In the genomic region with DNA sequence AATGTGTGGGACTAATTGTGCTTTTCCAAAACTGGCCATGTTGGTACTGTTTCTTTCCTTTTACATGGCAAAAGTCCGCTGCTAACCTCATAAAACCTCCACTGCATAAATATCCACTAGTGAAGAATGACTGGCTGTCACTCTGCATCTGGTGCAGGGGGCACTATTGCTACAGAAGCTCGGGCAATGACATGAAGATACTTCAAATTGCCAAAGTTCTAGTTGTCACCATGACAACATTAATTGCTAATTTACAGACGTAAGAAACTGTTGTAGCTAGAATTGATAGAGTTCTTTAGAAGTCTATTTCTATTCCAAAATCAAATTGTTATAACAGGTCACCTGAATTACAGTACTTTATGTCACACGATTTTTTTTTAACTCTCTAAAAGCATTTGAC, we compare ENCODE assay signal across 8 cellular contexts. TPM values are rescaled to one million over a fixed set of nuclear protein-coding genes. Genes with fewer than 3 reads are reported as not detected.
DNase-seq lines count a peak whose midpoint lies in the region; ATAC-seq, FAIRE-seq and TF ChIP-seq lines count a peak whose summit lies in the region.

No MANE protein-coding gene starts in this region.

- peaks cover 16% of the 10 kb centered on the region for H3K79me2 ChIP-seq in HepG2 (ENCODE audit: insufficient read depth, low read length)

- no peak overlapping the region; a peak in 1 of 22 replicates for H3K9ac ChIP-seq in BLaER1 treated with 17β-estradiol and CSF1 and Interleukin-3, amounts not matched to agents 10 nM and 100 nM
- no peak overlapping the region for H3K9ac ChIP-seq in HUES48 (ENCODE audit: low read depth, low read length)
- H3K9ac ChIP-seq in HepG2 (ENCODE audit: insufficient read depth, low read depth, low read length), result peak overlapping the region; percentile 93; the same call in 1 of the 2 replicates

- H3K27me3 Mint-ChIP-seq in WTC11 (ENCODE audit: low read depth), result peaks cover 12% of the 10 kb centered on the region

- peak overlapping the region in 9 of 11 experiments; percentile 81 to 97 (median 91); a peak in 14 of 22 replicates for H3K4me2 ChIP-seq in BLaER1 treated with 17β-estradiol and CSF1 and Interleukin-3, amounts not matched to agents 10 nM and 100 nM
- peak overlapping the region; percentile 96 for H3K4me2 ChIP-seq in HepG2 (ENCODE audit: low read depth, low read length)

- in situ Hi-C loops in HepG2 (cut with HindIII; ENCODE audit: extremely low pct_ligation_motif_present, low pct_unique_long_range_greater_than_20kb), result no loop called here

- FAIRE-seq in HepG2 (lab: Jason Lieb, UNC), result peak; percentile 21

- TF ChIP-seq CTCF in WTC11 (IDR thresholded peaks at IDR 0.05) (no peak), HepG2 (CRISPR knock-in tag; IDR thresholded peaks at IDR 0.05) (peak; percentile 76)

- no peak overlapping the region for H3K4me3 ChIP-seq in BLaER1 treated with 17β-estradiol and CSF1 and Interleukin-3, amounts not matched to agents 10 nM and 100 nM
- H3K4me3 ChIP-seq in HUES48 (ENCODE audit: low read depth, low read length) (peak overlapping the region; percentile 76), HepG2 (replicated peaks in 1 of 3; ENCODE audit: insufficient read depth in 1 of 3, low read depth in 2 of 3, low read length in 3 of 3) (peak overlapping the region in 2 of 3 experiments; percentile 81 to 88; a peak in 3 of 6 replicates)

- H3K36me3 Mint-ChIP-seq in WTC11, result peaks cover 11% of the 10 kb centered on the region

- H3K4me1 ChIP-seq in BLaER1 treated with 17β-estradiol and CSF1 and Interleukin-3, amounts not matched to agents 10 nM and 100 nM, result peaks cover 13 to 20% (median 15%) of the 10 kb centered on the region in 10 experiments; a peak in 19 of 20 replicates
- no peaks in the 10 kb centered on the region for H3K4me1 ChIP-seq in HUES48 (ENCODE audit: control insufficient read depth, insufficient read depth, low read length)
- peaks cover 44% of the 10 kb centered on the region for H3K4me1 ChIP-seq in HepG2 (ENCODE audit: insufficient read depth, low read length)

- H3K4me1 Mint-ChIP-seq in WTC11, result peaks cover 14% of the 10 kb centered on the region

- peaks cover 11 to 33% (median 31%) of the 10 kb centered on the region in 11 experiments; a peak in 20 of 22 replicates for H3K9me3 ChIP-seq in BLaER1 treated with 17β-estradiol and CSF1 and Interleukin-3, amounts not matched to agents 10 nM and 100 nM (replicated peaks in 1 of 11)
- peaks cover 2% of the 10 kb centered on the region; the same call in 1 of the 2 replicates for H3K9me3 ChIP-seq in HUES48 (ENCODE audit: control insufficient read depth, insufficient read depth, low read length)
- no peaks in the 10 kb centered on the region for H3K9me3 ChIP-seq in HepG2 (ENCODE audit: low read length)

- ATAC-seq in WTC11 (no peak), HepG2 (peak; percentile 30), GM19351 (IDR thresholded peaks at IDR 0.05; ENCODE audit: unreplicated experiment) (no peak), GM18520 (IDR thresholded peaks at IDR 0.05; ENCODE audit: unreplicated experiment) (no peak), left ventricle myocardium superior (no peak)

- 7% methylated on average over 4 of the region's 4 CpGs for WGBS in HepG2 (ENCODE audit: low lambda C conversion rate)

- no peaks in the 10 kb centered on the region for H3K36me3 ChIP-seq in BLaER1 treated with 17β-estradiol and CSF1 and Interleukin-3, amounts not matched to agents 10 nM and 100 nM
- peaks cover 16% of the 10 kb centered on the region for H3K36me3 ChIP-seq in HUES48 (ENCODE audit: control insufficient read depth, insufficient read depth, low read length)
- H3K36me3 ChIP-seq in HepG2 (replicated peaks in 1 of 2; ENCODE audit: control insufficient read depth in 1 of 2, insufficient read depth in 2 of 2, low read length in 2 of 2), result peaks cover 1 to 5% of the 10 kb centered on the region in 2 experiments; a peak in 1 of 5 replicates

- no peak overlapping the region for H3K27ac Mint-ChIP-seq in WTC11

- H3K27me3 ChIP-seq in BLaER1 treated with 17β-estradiol and CSF1 and Interleukin-3, amounts not matched to agents 10 nM and 100 nM, result no peaks in the 10 kb centered on the region
- H3K27me3 ChIP-seq in HUES48 (ENCODE audit: control insufficient read depth, insufficient read depth, low read length) (no peaks in the 10 kb centered on the region), HepG2 (ENCODE audit: control insufficient read depth in 1 of 2, insufficient read depth in 2 of 2, low read length in 2 of 2) (no peaks in the 10 kb centered on the region; a peak in 1 of 5 replicates)

- CTCF ChIA-PET in WTC11 (lab: Charles Lee) (no interaction called here), HepG2 (lab: Yijun Ruan, JAX; ENCODE audit: low intra/inter-chr PET ratio, low total read pairs) (interaction anchor here (0.6 kb wide), 1 partner anchor 40 kb away, joined by 3 read pairs; the partner anchor contains the start of gene KLHL23)

- peak overlapping the region in 2 of 11 experiments; percentile 88 to 92; a peak in 2 of 22 replicates for H3K27ac ChIP-seq in BLaER1 treated with 17β-estradiol and CSF1 and Interleukin-3, amounts not matched to agents 10 nM and 100 nM
- no peak overlapping the region for H3K27ac ChIP-seq in HUES48 (ENCODE audit: low read depth, low read length)
- peak overlapping the region; percentile 79 for H3K27ac ChIP-seq in HepG2 (ENCODE audit: extremely low read length, insufficient read depth, low read length)

- no peak overlapping the region for H2AFZ ChIP-seq in HepG2 (ENCODE audit: low read length)

- H3K9me3 Mint-ChIP-seq in WTC11, result peaks cover 10% of the 10 kb centered on the region

- TF ChIP-seq POLR2A in HepG2 (IDR thresholded peaks at IDR 0.05; ENCODE audit: insufficient read depth in 1 of 2, low read depth in 2 of 2, low read length in 2 of 2), result no peak

- DNase-seq in WTC11 (ENCODE audit: low spot score) (no peak), HepG2 (ENCODE audit: low spot score) (peak; percentile 52), NCI-H1417 treated with DMSO at 0.1 percent for 48 hours (lab: John Stamatoyannopoulos, UW) (no peak), left ventricle myocardium superior (no peak)

- peak; percentile 59 for TF ChIP-seq RAD21 in HepG2 (CRISPR knock-in tag; IDR thresholded peaks at IDR 0.05)

- intact Hi-C loops in HepG2 (cut with micrococcal nuclease; ENCODE audit: unreplicated experiment) (no loop called here), left ventricle myocardium superior (cut with micrococcal nuclease) (no loop called here)

- no TSS peak for BruUV-seq in HepG2 (replicated peaks; lab: Mats Ljungman, UMichigan)

- POLR2A ChIA-PET in WTC11 (lab: Charles Lee), result no interaction called here
- POLR2A ChIA-PET in HepG2 (lab: Yijun Ruan, JAX), result interaction anchor here (1.1 to 2.6 kb wide), 3 partner anchors 9 to 35 kb away, joined by 3 to 19 read pairs (median 3); no protein-coding TSS in a partner anchor

- H4K20me1 ChIP-seq in BLaER1 treated with 17β-estradiol and CSF1 and Interleukin-3, amounts not matched to agents 10 nM and 100 nM, result no peaks in the 10 kb centered on the region
- H4K20me1 ChIP-seq in HepG2 (ENCODE audit: insufficient read depth, low read length), result no peaks in the 10 kb centered on the region

- TF ChIP-seq EP300 in HepG2 (IDR thresholded peaks at IDR 0.05; ENCODE audit: low read depth in 2 of 2, low read length in 2 of 2) (no peak), HepG2 (CRISPR knock-in tag; IDR thresholded peaks at IDR 0.05; ENCODE audit: borderline replicate concordance) (no peak)

- peak overlapping the region; percentile 89 for H3K4me3 Mint-ChIP-seq in WTC11

RNA-seq across cellular contexts. Expression of gene CFAP210, which starts 0.9 kb away (rescaled TPM):
- 0.20 to 0.60 TPM (median 0.25 TPM) in 3 replicates for total RNA-seq in WTC11 (2021)
- total RNA-seq in HepG2 (2016; rRNA removed; fragmentation: Illumina TruSeq; extraction: Trizol), result 0.14 and 0.18 TPM in 2 replicates
- 0.35 TPM in 1 of 2 replicates, not detected in the other for total RNA-seq in HepG2 (2016; cell fraction: cytosol; rRNA removed; fragmentation: Illumina TruSeq; extraction: Trizol; ENCODE audit: low read depth)
- 0.07 TPM in 1 of 2 replicates, not detected in the other for total RNA-seq in HepG2 (2016; cell fraction: insoluble cytoplasmic fraction; rRNA removed; fragmentation: Illumina TruSeq; extraction: Trizol)
- total RNA-seq in HepG2 (2016; cell fraction: membrane; rRNA removed; fragmentation: Illumina TruSeq; extraction: Trizol), result not detected in 2 replicates
- total RNA-seq in HepG2 (2016; cell fraction: nucleus; rRNA removed; fragmentation: Illumina TruSeq; extraction: Trizol), result not detected in 2 replicates
- not detected in 2 replicates for polyA plus RNA-seq in HepG2 (2011; rRNA removed)
- polyA plus RNA-seq in HepG2 (2011; cell fraction: cytosol; rRNA removed), result not detected in 2 replicates
- not detected in 2 replicates for polyA plus RNA-seq in HepG2 (2011; cell fraction: nucleus; rRNA removed)
- not detected in 2 replicates for polyA plus RNA-seq in HepG2 (2012)
- polyA plus RNA-seq in HepG2 (2016; cell fraction: cytosol; fragmentation: Illumina TruSeq; extraction: Trizol; ENCODE audit: low read depth), result not detected in 2 replicates
- not detected in 2 replicates for polyA plus RNA-seq in HepG2 (2016; cell fraction: insoluble cytoplasmic fraction; fragmentation: Illumina TruSeq; extraction: Trizol; ENCODE audit: low read depth)
- polyA plus RNA-seq in HepG2 (2016; cell fraction: membrane; fragmentation: Illumina TruSeq; extraction: Trizol; ENCODE audit: low read depth), result not detected in 2 replicates
- polyA plus RNA-seq in HepG2 (2016; cell fraction: nucleus; fragmentation: Illumina TruSeq; extraction: Trizol; ENCODE audit: insufficient read depth, low read depth), result not detected in 2 replicates
- polyA minus RNA-seq in HepG2 (2011; rRNA and poly(A)+ RNA removed; ENCODE audit: low replicate concordance), result not detected in 2 replicates
- polyA minus RNA-seq in HepG2 (2011; cell fraction: cytosol; rRNA and poly(A)+ RNA removed), result not detected in 2 replicates
- polyA minus RNA-seq in HepG2 (2011; cell fraction: nucleus; rRNA and poly(A)+ RNA removed), result not detected in 2 replicates
- total RNA-seq in left ventricle myocardium superior, result not detected

RNA-seq across cellular contexts. Expression of gene PHOSPHO2, which starts 0.9 kb away (rescaled TPM):
- 6.1 to 8.1 TPM (median 7.3 TPM) in 3 replicates for total RNA-seq in WTC11 (2021)
- total RNA-seq in HepG2 (2016; rRNA removed; fragmentation: Illumina TruSeq; extraction: Trizol), result 11.4 and 14.6 TPM in 2 replicates
- 3.4 and 4.3 TPM in 2 replicates for total RNA-seq in HepG2 (2016; cell fraction: cytosol; rRNA removed; fragmentation: Illumina TruSeq; extraction: Trizol; ENCODE audit: low read depth)
- total RNA-seq in HepG2 (2016; cell fraction: insoluble cytoplasmic fraction; rRNA removed; fragmentation: Illumina TruSeq; extraction: Trizol), result 10.8 and 13.8 TPM in 2 replicates
- total RNA-seq in HepG2 (2016; cell fraction: membrane; rRNA removed; fragmentation: Illumina TruSeq; extraction: Trizol), result 7.5 and 11.0 TPM in 2 replicates
- 24.5 and 26.6 TPM in 2 replicates for total RNA-seq in HepG2 (2016; cell fraction: nucleus; rRNA removed; fragmentation: Illumina TruSeq; extraction: Trizol)
- polyA plus RNA-seq in HepG2 (2011; rRNA removed), result 4.8 and 6.1 TPM in 2 replicates
- 2.0 and 2.6 TPM in 2 replicates for polyA plus RNA-seq in HepG2 (2011; cell fraction: cytosol; rRNA removed)
- 5.9 and 7.6 TPM in 2 replicates for polyA plus RNA-seq in HepG2 (2011; cell fraction: nucleus; rRNA removed)
- polyA plus RNA-seq in HepG2 (2012), result 8.5 and 13.0 TPM in 2 replicates
- 7.1 and 9.6 TPM in 2 replicates for polyA plus RNA-seq in HepG2 (2016; cell fraction: cytosol; fragmentation: Illumina TruSeq; extraction: Trizol; ENCODE audit: low read depth)
- polyA plus RNA-seq in HepG2 (2016; cell fraction: insoluble cytoplasmic fraction; fragmentation: Illumina TruSeq; extraction: Trizol; ENCODE audit: low read depth), result 12.8 and 16.8 TPM in 2 replicates
- polyA plus RNA-seq in HepG2 (2016; cell fraction: membrane; fragmentation: Illumina TruSeq; extraction: Trizol; ENCODE audit: low read depth), result 9.5 and 11.4 TPM in 2 replicates
- 16.2 and 18.6 TPM in 2 replicates for polyA plus RNA-seq in HepG2 (2016; cell fraction: nucleus; fragmentation: Illumina TruSeq; extraction: Trizol; ENCODE audit: insufficient read depth, low read depth)
- polyA minus RNA-seq in HepG2 (2011; rRNA and poly(A)+ RNA removed; ENCODE audit: low replicate concordance), result 0.30 and 0.96 TPM in 2 replicates
- 3.1 and 3.5 TPM in 2 replicates for polyA minus RNA-seq in HepG2 (2011; cell fraction: cytosol; rRNA and poly(A)+ RNA removed)
- polyA minus RNA-seq in HepG2 (2011; cell fraction: nucleus; rRNA and poly(A)+ RNA removed), result 28.7 and 32.4 TPM in 2 replicates
- 3.4 TPM for total RNA-seq in left ventricle myocardium superior

RNA-seq across cellular contexts. Expression of gene KLHL23, which starts 40.3 kb away (rescaled TPM):
- total RNA-seq in WTC11 (2021) (44.2 to 45.8 TPM (median 45.6 TPM) in 3 replicates), HepG2 (2016; rRNA removed; fragmentation: Illumina TruSeq; extraction: Trizol) (52.4 and 70.4 TPM in 2 replicates), left ventricle myocardium superior (23.0 TPM)
- total RNA-seq in HepG2 (2016; cell fraction: cytosol; rRNA removed; fragmentation: Illumina TruSeq; extraction: Trizol; ENCODE audit: low read depth), result 3.8 and 4.0 TPM in 2 replicates
- 53.0 and 76.0 TPM in 2 replicates for total RNA-seq in HepG2 (2016; cell fraction: insoluble cytoplasmic fraction; rRNA removed; fragmentation: Illumina TruSeq; extraction: Trizol)
- 21.1 and 22.5 TPM in 2 replicates for total RNA-seq in HepG2 (2016; cell fraction: membrane; rRNA removed; fragmentation: Illumina TruSeq; extraction: Trizol)
- total RNA-seq in HepG2 (2016; cell fraction: nucleus; rRNA removed; fragmentation: Illumina TruSeq; extraction: Trizol), result 36.3 and 42.1 TPM in 2 replicates
- polyA plus RNA-seq in HepG2 (2011; rRNA removed), result 23.2 and 26.1 TPM in 2 replicates
- polyA plus RNA-seq in HepG2 (2011; cell fraction: cytosol; rRNA removed), result 10.9 and 22.4 TPM in 2 replicates
- 8.3 and 11.2 TPM in 2 replicates for polyA plus RNA-seq in HepG2 (2011; cell fraction: nucleus; rRNA removed)
- 30.0 and 30.2 TPM in 2 replicates for polyA plus RNA-seq in HepG2 (2012)
- 1.9 and 2.2 TPM in 2 replicates for polyA plus RNA-seq in HepG2 (2016; cell fraction: cytosol; fragmentation: Illumina TruSeq; extraction: Trizol; ENCODE audit: low read depth)
- polyA plus RNA-seq in HepG2 (2016; cell fraction: insoluble cytoplasmic fraction; fragmentation: Illumina TruSeq; extraction: Trizol; ENCODE audit: low read depth), result 48.0 and 49.5 TPM in 2 replicates
- 9.5 and 10.3 TPM in 2 replicates for polyA plus RNA-seq in HepG2 (2016; cell fraction: membrane; fragmentation: Illumina TruSeq; extraction: Trizol; ENCODE audit: low read depth)
- polyA plus RNA-seq in HepG2 (2016; cell fraction: nucleus; fragmentation: Illumina TruSeq; extraction: Trizol; ENCODE audit: insufficient read depth, low read depth), result 30.0 and 37.3 TPM in 2 replicates
- 5.5 and 20.6 TPM in 2 replicates for polyA minus RNA-seq in HepG2 (2011; rRNA and poly(A)+ RNA removed; ENCODE audit: low replicate concordance)
- polyA minus RNA-seq in HepG2 (2011; cell fraction: cytosol; rRNA and poly(A)+ RNA removed), result 40.3 and 63.9 TPM in 2 replicates
- polyA minus RNA-seq in HepG2 (2011; cell fraction: nucleus; rRNA and poly(A)+ RNA removed), result 38.0 and 58.4 TPM in 2 replicates

Comparison
In these comparisons a context has a peak if more than half of its experiments do, and no peak if none do; other contexts are left out.
1. H3K4me3 ChIP-seq: peak in HUES48 (single experiment) and HepG2 (2 of 3); none in BLaER1 treated with 17β-estradiol and CSF1 and Interleukin-3, amounts not matched to agents 10 nM and 100 nM (0 of 10).